In genomic region chr6:28651161-28651560, GRCh38 we compare ENCODE assay signal across 25 cellular contexts.
"Had no signal": no experiment of that assay in that cellular context is flagged by ENCODE, and none has a peak within 500 bp of the region (broad histone marks: within the 10 kb centered on the region; RNA-seq: fewer than 3 reads in every experiment).

No MANE protein-coding gene starts in this region.

- H3K27ac Mint-ChIP-seq: activated CD8-positive, alpha-beta T cell treated with anti-CD3 and anti-CD28 coated beads for 36 hours; activated naive CD8-positive, alpha-beta T cell treated with anti-CD3 and anti-CD28 coated beads, Interleukin-2, amount 10 ng/mL, durations not matched to agents 7 days and 5 days; activated T-cell treated with anti-CD3 and anti-CD28 coated beads, Interleukin-2, amount 50 U/mL, for 72 hours; activated T-helper 2 cell treated with anti-CD3 and anti-CD28 coated beads, Interferon-gamma antibody, Interleukin-2, Interleukin-4, amounts not matched to agents 10 μg/mL and 5 μg/mL and 100 μg/mL, durations not matched to agents 14 hours and 24 hours and 36 hours had no signal

- DNase-seq: activated CD4-positive, alpha-beta T cell treated with anti-CD3 and anti-CD28 coated beads for 4 hours; activated CD8-positive, alpha-beta memory T cell treated with anti-CD3 and anti-CD28 coated beads, Interleukin-2, amount 50 U/mL, for 4 hours; activated CD8-positive, alpha-beta T cell treated with anti-CD3 and anti-CD28 coated beads for 36 hours; activated naive CD4-positive, alpha-beta T cell treated with anti-CD3 and anti-CD28 coated beads, Interleukin-2, amount 50 U/mL, for 16 hours; activated naive CD8-positive, alpha-beta T cell treated with anti-CD3 and anti-CD28 coated beads, Interleukin-2, amount 10 ng/mL, durations not matched to agents 7 days and 5 days; activated T-cell treated with anti-CD3 and anti-CD28 coated beads, Interleukin-2, amount 50 U/mL, for 72 hours; adrenal gland; aorta; Karpas-422; NCI-H1048; NCI-H146; NCI-H187 treated with DMSO at 0.1 percent for 48 hours; NCI-H2171; NCI-H2227 treated with DMSO at 0.1 percent for 48 hours; NCI-H446 treated with DMSO at 0.1 percent for 48 hours; NCI-H526; NCI-H82; Right ventricle myocardium superior; SJCRH30; SK-N-SH; T-helper 1 cell; WERI-Rb-1 had no signal

- H3K9me3 Mint-ChIP-seq: activated T-cell treated with anti-CD3 and anti-CD28 coated beads, Interleukin-2, amount 50 U/mL, for 72 hours; activated T-helper 2 cell treated with anti-CD3 and anti-CD28 coated beads, Interferon-gamma antibody, Interleukin-2, Interleukin-4, amounts not matched to agents 10 μg/mL and 5 μg/mL and 100 μg/mL, durations not matched to agents 14 hours and 24 hours and 36 hours; central memory CD8-positive, alpha-beta T cell had no signal

- ATAC-seq: activated CD4-positive, CD25-positive, alpha-beta regulatory T cell treated with anti-CD3 and anti-CD28 coated beads, Interleukin-2, amount 50 U/mL, for 24 hours; activated CD8-positive, alpha-beta T cell treated with anti-CD3 and anti-CD28 coated beads for 36 hours; activated T-cell treated with anti-CD3 and anti-CD28 coated beads, Interleukin-2, amount 50 U/mL, for 72 hours had no signal

- H3K36me3 Mint-ChIP-seq: activated naive CD8-positive, alpha-beta T cell treated with anti-CD3 and anti-CD28 coated beads, Interleukin-2, amount 10 ng/mL, durations not matched to agents 7 days and 5 days had no signal

- H3K4me3 Mint-ChIP-seq: activated CD8-positive, alpha-beta T cell treated with anti-CD3 and anti-CD28 coated beads for 36 hours; activated naive CD8-positive, alpha-beta T cell treated with anti-CD3 and anti-CD28 coated beads, Interleukin-2, amount 10 ng/mL, durations not matched to agents 7 days and 5 days; activated T-cell treated with anti-CD3 and anti-CD28 coated beads, Interleukin-2, amount 50 U/mL, for 72 hours; central memory CD8-positive, alpha-beta T cell had no signal
